ENCODE assay signal across 12 cellular contexts in the genomic region with DNA sequence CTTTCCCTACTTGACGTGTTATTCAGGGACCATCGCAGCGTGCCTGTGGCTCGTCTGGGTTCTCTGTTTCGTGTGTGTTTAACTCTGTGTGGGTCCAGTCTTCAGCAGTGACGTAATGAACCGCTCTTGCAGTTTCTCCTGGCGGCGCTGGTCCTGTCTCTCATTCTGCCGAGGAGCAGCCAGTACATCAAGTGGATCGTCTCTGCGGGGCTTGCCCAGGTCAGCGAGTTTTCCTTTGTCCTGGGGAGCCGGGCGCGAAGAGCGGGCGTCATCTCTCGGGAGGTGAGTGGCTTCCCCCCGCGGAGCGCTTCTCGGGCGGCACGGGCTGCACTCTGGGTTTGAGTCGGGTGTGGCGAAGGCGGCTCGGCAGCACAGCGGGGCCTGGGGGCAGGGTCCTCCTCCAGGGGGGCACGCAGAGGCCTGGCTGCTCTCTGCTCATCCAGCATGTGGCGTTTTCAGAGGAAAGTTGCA. TPM values are rescaled to one million over a fixed set of nuclear protein-coding genes. Genes with fewer than 3 reads are reported as not detected.
A peak's percentile ranks its signal among the peaks of the same experiment; 100 is the strongest.
DNase-seq lines count a peak whose midpoint lies in the region; ATAC-seq and TF ChIP-seq lines count a peak whose summit lies in the region.
"Had no signal": no experiment of that assay in that cellular context is flagged by ENCODE, and none has a peak within 500 bp of the region (broad histone marks: within the 10 kb centered on the region; RNA-seq: fewer than 3 reads in every experiment).

No MANE protein-coding gene starts in this region.

- 88 to 94% (median 91%) methylated on average over 32 of the region's 32 CpGs for WGBS in stomach, 5 donors

- TF ChIP-seq CTCF in left ventricle myocardium inferior (IDR thresholded peaks at IDR 0.05; ENCODE audit: borderline replicate concordance) (no peak), stomach (IDR thresholded peaks at IDR 0.05) (no peak)

- H3K27me3 ChIP-seq in left ventricle myocardium inferior (ENCODE audit: low read depth): no peaks in the 10 kb centered on the region
- no peaks in the 10 kb centered on the region for H3K27me3 ChIP-seq in stomach

- DNase-seq in NCI-H2107 treated with DMSO at 0.1 percent for 48 hours (lab: John Stamatoyannopoulos, UW; ENCODE audit: unreplicated experiment): peak; percentile 37
- DNase-seq in NCI-H2107 (lab: John Stamatoyannopoulos, UW): no peak
- peak; percentile 52 for DNase-seq in amniotic epithelial cell (ENCODE audit: low read depth)
- no peak for DNase-seq in left ventricle myocardium inferior
- no peak for DNase-seq in stomach
- no peak for DNase-seq in H4 (ENCODE audit: low spot score)
- DNase-seq in stimulated activated CD4-positive, alpha-beta T cell treated with anti-CD3 and anti-CD28 coated beads, Interleukin-4, amount 100 ng/mL, for 4 hours: no peak
- DNase-seq: activated CD4-positive, alpha-beta T cell treated with anti-CD3 and anti-CD28 coated beads, Interleukin-2, amount 50 U/mL, for 48 hours; MV-4-11; naive thymus-derived CD8-positive, alpha-beta T cell had no signal

- H3K27ac ChIP-seq in left ventricle myocardium inferior (replicated peaks): peak overlapping the region; percentile 76
- peak overlapping the region in 3 of 5 donors; percentile 16 to 79 (median 62) for H3K27ac ChIP-seq in stomach
- H3K27ac ChIP-seq: 22Rv1 had no signal

- ATAC-seq in GM19328 (IDR thresholded peaks at IDR 0.05; ENCODE audit: unreplicated experiment): no peak
- ATAC-seq: naive thymus-derived CD8-positive, alpha-beta T cell had no signal

- H3K36me3 ChIP-seq in left ventricle myocardium inferior (peaks cover 45% of the 10 kb centered on the region), stomach (peaks cover 16 to 84% (median 68%) of the 10 kb centered on the region in 4 donors)

- H3K4me1 ChIP-seq in left ventricle myocardium inferior (peaks cover 49% of the 10 kb centered on the region), stomach (peaks cover 0 to 46% (median 30%) of the 10 kb centered on the region in 4 donors)

- intact Hi-C loops in left ventricle myocardium inferior (cut with micrococcal nuclease) (no loop called here), stomach (cut with DNase I; ENCODE audit: low total_unique reads) (no loop called here)

- no peak for TF ChIP-seq EP300 in stomach (IDR thresholded peaks at IDR 0.05)

- H3K4me3 ChIP-seq in left ventricle myocardium inferior (peak overlapping the region; percentile 34), stomach (peak overlapping the region in 2 of 4 donors; percentile 2 to 15)

- H3K9me3 ChIP-seq in left ventricle myocardium inferior (replicated peaks): no peaks in the 10 kb centered on the region
- H3K9me3 ChIP-seq in stomach: no peaks in the 10 kb centered on the region

- no peak for TF ChIP-seq POLR2A in stomach (IDR thresholded peaks at IDR 0.05)

RNA-seq across cellular contexts. Expression of gene TFDP1, which starts 36.3 kb away (rescaled TPM):
- total RNA-seq in left ventricle myocardium inferior (48.7 TPM), stomach (100 to 1,000 TPM in 2 of 5 donors, 10 to 100 TPM in 3; 35.3 to 207 (median 59.1) TPM)
- 10 to 100 TPM; 27.3 to 57.2 (median 55.3) TPM for polyA plus RNA-seq in stomach
- 38.8 and 73.0 TPM in 2 replicates for total RNA-seq in H4 (2014; rRNA removed; shearing (Covaris generic))

RNA-seq across cellular contexts. Expression of gene DCUN1D2, which starts 57.7 kb away (rescaled TPM):
- 196 TPM for total RNA-seq in left ventricle myocardium inferior
- total RNA-seq in stomach: 10 to 100 TPM; 13.9 to 43.0 (median 31.5) TPM
- 1 to 10 TPM; 7.3 to 8.1 (median 7.5) TPM for polyA plus RNA-seq in stomach
- 4.5 and 19.6 TPM in 2 replicates for total RNA-seq in H4 (2014; rRNA removed; shearing (Covaris generic))

Comparison
In these comparisons a context has a peak if more than half of its experiments do, and no peak if none do; other contexts are left out.
1. DNase-seq: peak in NCI-H2107 treated with DMSO at 0.1 percent for 48 hours (single experiment) and amniotic epithelial cell (single experiment); none in NCI-H2107 (single experiment), left ventricle myocardium inferior (single experiment), stomach (single experiment), H4 (single experiment) and stimulated activated CD4-positive, alpha-beta T cell treated with anti-CD3 and anti-CD28 coated beads, Interleukin-4, amount 100 ng/mL, for 4 hours (0 of 2).